In the genomic region with DNA sequence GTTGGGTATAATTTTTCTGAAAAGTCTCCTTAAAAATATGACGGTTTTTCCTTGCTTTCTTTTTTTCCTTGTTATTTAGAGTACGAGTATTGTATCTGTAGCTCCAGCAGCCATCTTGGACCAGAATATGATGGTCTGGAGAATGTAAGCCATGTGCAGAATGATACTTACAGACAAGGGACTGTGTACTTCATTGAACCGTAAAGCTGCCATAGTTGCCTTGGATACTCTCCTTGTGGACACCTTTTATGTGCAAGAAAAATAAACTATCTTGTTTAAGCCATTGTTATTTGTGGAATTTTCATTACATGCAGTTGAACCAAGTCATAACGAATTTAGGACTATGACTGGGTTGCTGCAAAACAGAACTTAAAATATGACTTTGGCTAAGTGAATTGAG, we compare ENCODE assay signal across 16 cellular contexts.
A peak's percentile ranks its signal among the peaks of the same experiment; 100 is the strongest.
DNase-seq lines count a peak whose midpoint lies in the region; TF ChIP-seq lines count a peak whose summit lies in the region.
"Had no signal": no experiment of that assay in that cellular context is flagged by ENCODE, and none has a peak within 500 bp of the region (broad histone marks: within the 10 kb centered on the region; RNA-seq: fewer than 3 reads in every experiment).

No MANE protein-coding gene starts in this region.

- H3K27me3 Mint-ChIP-seq in glutamatergic neuron (ENCODE audit: unreplicated experiment) = no peaks in the 10 kb centered on the region
- H3K27me3 Mint-ChIP-seq: IgD-negative memory B cell had no signal

- H3K36me3 Mint-ChIP-seq in glutamatergic neuron (ENCODE audit: unreplicated experiment) = no peaks in the 10 kb centered on the region
- H3K36me3 Mint-ChIP-seq: CD4-positive, CD25-positive, alpha-beta regulatory T cell had no signal

- no peaks in the 10 kb centered on the region for H3K4me1 Mint-ChIP-seq in glutamatergic neuron (ENCODE audit: low read depth, unreplicated experiment)
- H3K4me1 Mint-ChIP-seq: CD4-positive, CD25-positive, alpha-beta regulatory T cell; IgD-negative memory B cell had no signal

- H3K27ac Mint-ChIP-seq in glutamatergic neuron (ENCODE audit: unreplicated experiment) = no peak overlapping the region
- H3K27ac Mint-ChIP-seq: CD4-positive, CD25-positive, alpha-beta regulatory T cell; HFFc6; IgD-negative memory B cell had no signal

- intact Hi-C loops in sigmoid colon (cut with DNase I) = loop anchor here (10.0 kb wide), 2 partner anchors 125 to 265 kb away; no protein-coding TSS in a partner anchor

- H3K4me3 Mint-ChIP-seq in glutamatergic neuron (ENCODE audit: unreplicated experiment) = no peak overlapping the region
- H3K4me3 Mint-ChIP-seq: CD4-positive, CD25-positive, alpha-beta regulatory T cell; HFFc6; IgD-negative memory B cell had no signal

- TF ChIP-seq CTCF in fibroblast of villous mesenchyme (IDR thresholded peaks at IDR 0.05; ENCODE audit: insufficient read depth, low read depth, low read length) (no peak), sigmoid colon (IDR thresholded peaks at IDR 0.05) (peak in 1 of 4 experiments; percentile 15), glutamatergic neuron (IDR thresholded peaks at IDR 0.05; ENCODE audit: partially characterized antibody, unreplicated experiment) (no peak)

- H3K36me3 ChIP-seq in sigmoid colon = no peaks in the 10 kb centered on the region
- H3K36me3 ChIP-seq: BLaER1 had no signal

- H3K9me3 ChIP-seq in sigmoid colon = no peaks in the 10 kb centered on the region
- H3K9me3 ChIP-seq: BLaER1 had no signal

- peak overlapping the region in 3 of 4 donors; percentile 51 to 74 (median 69) for H3K27ac ChIP-seq in sigmoid colon
- H3K27ac ChIP-seq: BLaER1 had no signal

- H3K4me1 ChIP-seq in sigmoid colon = peaks cover 0 to 55% (median 39%) of the 10 kb centered on the region in 4 donors
- H3K4me1 ChIP-seq: BLaER1 had no signal

- no peaks in the 10 kb centered on the region for H3K27me3 ChIP-seq in sigmoid colon
- H3K27me3 ChIP-seq: BLaER1 had no signal

- no peaks in the 10 kb centered on the region for H3K9me3 Mint-ChIP-seq in glutamatergic neuron (ENCODE audit: unreplicated experiment)

- DNase-seq in DMS114 treated with DMSO at 0.1 percent for 48 hours (lab: John Stamatoyannopoulos, UW; ENCODE audit: unreplicated experiment) (peak; percentile 67), NCI-H69 (lab: John Stamatoyannopoulos, UW) (peak; percentile 23), fibroblast of villous mesenchyme (ENCODE audit: low read depth) (peak; percentile 81), sigmoid colon (no peak), SHP77 treated with DMSO at 0.1 percent for 48 hours (lab: John Stamatoyannopoulos, UW) (no peak), NCI-H2029 treated with DMSO at 0.1 percent for 48 hours (lab: John Stamatoyannopoulos, UW) (no peak), glutamatergic neuron (no peak)
- DNase-seq: 8988T; AML-193; CD4-positive, CD25-positive, alpha-beta regulatory T cell; DMS79 treated with DMSO at 0.1 percent for 48 hours; GF-D8; HCEC 1CT; HFFc6 had no signal

- 90 to 94% methylated on average over 4 of the region's 4 CpGs for WGBS in sigmoid colon, 2 donors

- peak; percentile 75 to 98 (median 90) for TF ChIP-seq EP300 in sigmoid colon (IDR thresholded peaks at IDR 0.05)

- H3K4me3 ChIP-seq in fibroblast of villous mesenchyme (ENCODE audit: low read depth, low read length) (no peak overlapping the region), sigmoid colon (peak overlapping the region in 2 of 4 donors; percentile 11 to 20)
- H3K4me3 ChIP-seq: BLaER1 had no signal

- no peak for TF ChIP-seq POLR2A in sigmoid colon (IDR thresholded peaks at IDR 0.05)

Comparison
In these comparisons a context has a peak if more than half of its experiments do, and no peak if none do; other contexts are left out.
1. DNase-seq: peak in DMS114 treated with DMSO at 0.1 percent for 48 hours (single experiment), NCI-H69 (single experiment) and fibroblast of villous mesenchyme (single experiment); none in sigmoid colon (single experiment), SHP77 treated with DMSO at 0.1 percent for 48 hours (single experiment), NCI-H2029 treated with DMSO at 0.1 percent for 48 hours (single experiment) and glutamatergic neuron (single experiment).